In the genomic region with DNA sequence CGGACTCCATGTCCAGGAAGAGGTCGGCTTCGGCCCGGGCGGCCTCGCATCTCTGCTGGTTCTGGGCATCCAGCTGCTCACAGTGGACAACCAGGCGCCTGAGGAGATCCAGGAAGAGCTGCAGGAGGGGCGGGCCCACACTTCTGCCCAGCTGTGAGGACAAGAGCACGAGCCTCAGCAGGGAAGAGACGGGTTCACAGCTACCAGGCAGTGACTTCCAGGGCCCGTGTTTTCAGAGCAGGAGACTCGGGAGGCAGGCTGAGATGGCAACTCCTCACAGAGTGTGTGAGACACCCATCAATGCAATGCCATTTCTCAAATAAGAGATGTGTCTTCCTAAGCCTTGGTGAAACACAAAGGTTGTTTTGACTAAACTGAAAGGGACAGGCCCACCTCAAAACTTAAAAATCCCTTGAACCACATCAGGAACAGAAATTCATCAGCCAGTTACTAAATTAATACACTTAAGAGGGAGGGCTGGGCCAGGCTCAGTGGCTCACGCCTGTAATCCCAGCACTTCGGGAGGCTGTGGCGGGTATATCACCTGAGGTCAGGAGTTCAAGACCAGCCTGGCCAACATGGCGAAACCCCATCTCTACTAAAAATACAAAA, we compare ENCODE assay signal across 20 cellular contexts. TPM values are rescaled to one million over a fixed set of nuclear protein-coding genes. Genes with fewer than 3 reads are reported as not detected.
"Had no signal": no experiment of that assay in that cellular context is flagged by ENCODE, and none has a peak within 500 bp of the region (broad histone marks: within the 10 kb centered on the region; RNA-seq: fewer than 3 reads in every experiment).

No MANE protein-coding gene starts in this region.

- H3K9me3 ChIP-seq: ovary had no signal

- DNase-seq: activated B cell treated with CpG ODN at 0.5 μM for 24 hours; activated CD4-positive, alpha-beta T cell treated with anti-CD3 and anti-CD28 coated beads, Interleukin-2, amount 10 ng/mL, durations not matched to agents 24 days and 14 days; activated naive CD4-positive, alpha-beta T cell treated with Interleukin-2 at 50 U/mL for 16 hours; activated naive CD8-positive, alpha-beta T cell treated with anti-CD3 and anti-CD28 coated beads, Interleukin-2, amount 50 U/mL, for 24 hours; aorta; effector memory CD8-positive, alpha-beta T cell; left lung; mammary epithelial cell; mucosa of descending colon; naive thymus-derived CD4-positive, alpha-beta T cell; ovary; sigmoid colon; stimulated activated CD4-positive, alpha-beta T cell treated with anti-CD3 and anti-CD28 coated beads, Interleukin-2, amount 100 ng/mL, for 24 hours; substantia nigra; T-helper 2 cell had no signal

- H3K4me1 ChIP-seq: left lung, sigmoid colon, SJSA1 had no signal

- H3K27ac Mint-ChIP-seq: activated B cell treated with CpG ODN at 0.5 μM for 24 hours; activated CD4-positive, alpha-beta T cell treated with anti-CD3 and anti-CD28 coated beads, Interleukin-2, amount 10 ng/mL, durations not matched to agents 24 days and 14 days; activated naive CD8-positive, alpha-beta T cell treated with anti-CD3 and anti-CD28 coated beads, Interleukin-2, amount 50 U/mL, for 24 hours; naive thymus-derived CD4-positive, alpha-beta T cell had no signal

- H3K27me3 Mint-ChIP-seq: activated B cell treated with CpG ODN at 0.5 μM for 24 hours; activated CD4-positive, alpha-beta T cell treated with anti-CD3 and anti-CD28 coated beads, Interleukin-2, amount 10 ng/mL, durations not matched to agents 24 days and 14 days; activated naive CD8-positive, alpha-beta T cell treated with anti-CD3 and anti-CD28 coated beads, Interleukin-2, amount 50 U/mL, for 24 hours; effector memory CD8-positive, alpha-beta T cell; naive thymus-derived CD4-positive, alpha-beta T cell had no signal

- H3K27me3 ChIP-seq: hepatocyte, left lung, ovary, sigmoid colon, SJSA1, upper lobe of left lung had no signal

- H3K4me3 Mint-ChIP-seq: activated B cell treated with CpG ODN at 0.5 μM for 24 hours; activated CD4-positive, alpha-beta T cell treated with anti-CD3 and anti-CD28 coated beads, Interleukin-2, amount 10 ng/mL, durations not matched to agents 24 days and 14 days; activated naive CD8-positive, alpha-beta T cell treated with anti-CD3 and anti-CD28 coated beads, Interleukin-2, amount 50 U/mL, for 24 hours; effector memory CD8-positive, alpha-beta T cell; naive thymus-derived CD4-positive, alpha-beta T cell had no signal

- H3K4me1 Mint-ChIP-seq: activated CD4-positive, alpha-beta T cell treated with anti-CD3 and anti-CD28 coated beads, Interleukin-2, amount 10 ng/mL, durations not matched to agents 24 days and 14 days; activated naive CD8-positive, alpha-beta T cell treated with anti-CD3 and anti-CD28 coated beads, Interleukin-2, amount 50 U/mL, for 24 hours; naive thymus-derived CD4-positive, alpha-beta T cell had no signal

- H3K27ac ChIP-seq: hepatocyte, left lung, ovary, SJSA1 had no signal

- H3K4me3 ChIP-seq: hepatocyte, left lung, mucosa of descending colon, ovary, sigmoid colon, SJSA1, upper lobe of left lung had no signal

RNA-seq across cellular contexts. Expression of a gene that starts 50.8 kb away (rescaled TPM):
- total RNA-seq: activated B cell treated with CpG ODN at 0.5 μM for 24 hours; activated CD4-positive, alpha-beta T cell treated with anti-CD3 and anti-CD28 coated beads, Interleukin-2, amount 10 ng/mL, durations not matched to agents 24 days and 14 days; dermis blood vessel endothelial cell; epithelial cell of proximal tubule; mammary epithelial cell; mucosa of descending colon; naive thymus-derived CD4-positive, alpha-beta T cell; SJSA1 had no signal
